In the genomic region with DNA sequence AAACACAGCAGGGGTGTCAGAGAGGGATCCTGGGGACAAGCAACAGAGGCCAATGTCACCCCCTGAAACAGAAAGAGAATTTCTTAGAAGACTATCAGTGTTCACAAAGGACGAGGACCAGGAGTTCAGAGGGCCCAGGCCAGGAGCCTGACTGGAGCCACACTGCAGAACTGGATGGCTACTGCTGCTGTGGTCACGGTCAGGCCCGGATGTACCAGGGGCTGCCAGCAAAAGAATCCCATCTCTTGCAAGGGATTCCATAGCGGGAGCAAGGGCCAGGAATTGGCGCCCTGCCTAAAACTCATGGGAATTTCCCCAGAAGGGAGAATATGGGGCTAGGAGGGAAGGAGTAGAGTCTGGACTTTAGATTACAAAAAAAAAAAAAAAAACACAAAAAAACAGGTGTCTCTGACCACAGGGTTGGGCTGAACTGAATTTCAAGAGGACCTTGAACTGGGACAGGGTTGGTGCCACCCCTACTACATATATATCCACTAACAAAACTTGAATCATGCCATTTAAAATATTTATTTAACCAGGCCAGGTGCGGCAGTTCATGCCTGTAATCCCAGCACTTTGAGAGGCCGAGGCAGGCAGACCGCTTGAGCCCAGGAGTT, we compare ENCODE assay signal across 15 cellular contexts. TPM values are rescaled to one million over a fixed set of nuclear protein-coding genes. Genes with fewer than 3 reads are reported as not detected.
DNase-seq lines count a peak whose midpoint lies in the region; ATAC-seq, FAIRE-seq and TF ChIP-seq lines count a peak whose summit lies in the region.
"Had no signal": no experiment of that assay in that cellular context is flagged by ENCODE, and none has a peak within 500 bp of the region (broad histone marks: within the 10 kb centered on the region; RNA-seq: fewer than 3 reads in every experiment).

No MANE protein-coding gene starts in this region.

- peaks cover 3% of the 10 kb centered on the region for H3K27me3 Mint-ChIP-seq in activated naive CD8-positive, alpha-beta T cell treated with anti-CD3 and anti-CD28 coated beads, Interleukin-2, amount 10 ng/mL, durations not matched to agents 7 days and 5 days
- no peaks in the 10 kb centered on the region for H3K27me3 Mint-ChIP-seq in activated naive CD8-positive, alpha-beta T cell treated with anti-CD3 and anti-CD28 coated beads for 36 hours
- H3K27me3 Mint-ChIP-seq in mesothelial cell of epicardium (ENCODE audit: low read depth), result no peaks in the 10 kb centered on the region
- H3K27me3 Mint-ChIP-seq: activated naive CD4-positive, alpha-beta T cell treated with anti-CD3 and anti-CD28 coated beads, Interleukin-2, amount 50 U/mL, for 24 hours; CD8-positive, alpha-beta memory T cell had no signal

- no peaks in the 10 kb centered on the region for H4K20me1 ChIP-seq in K562 (replicated peaks; ENCODE audit: control insufficient read depth, insufficient read depth, low read length)

- 90% methylated on average over 8 of the region's 8 CpGs for WGBS in K562 (ENCODE audit: insufficient coverage, low coverage, missing lambda C conversion rate)
- 87 to 89% methylated on average over 7 to 8 of the region's 8 CpGs for WGBS in testis, 2 donors

- DNase-seq in activated naive CD8-positive, alpha-beta T cell treated with anti-CD3 and anti-CD28 coated beads, Interleukin-2, amount 10 ng/mL, durations not matched to agents 7 days and 5 days, result no peak
- DNase-seq in activated naive CD8-positive, alpha-beta T cell treated with anti-CD3 and anti-CD28 coated beads for 36 hours, result no peak
- DNase-seq in K562 (ENCODE audit: extremely low read depth in 1 of 4, low spot score in 3 of 4) (no peak), mesothelial cell of epicardium (ENCODE audit: low spot score in 2 of 2, unreplicated experiment in 2 of 2) (no peak), WERI-Rb-1 (no peak), testis (no peak)
- DNase-seq in stimulated activated CD8-positive, alpha-beta memory T cell treated with anti-CD3 and anti-CD28 coated beads, Interleukin-4, amount 100 ng/mL, for 48 hours, result no peak
- DNase-seq: activated CD4-positive, alpha-beta T cell treated with anti-CD3 and anti-CD28 coated beads for 4 hours; CD8-positive, alpha-beta memory T cell; mesendoderm; NCI-H748 treated with DMSO at 0.1 percent for 48 hours; T-helper 2 cell had no signal

- FAIRE-seq in K562 (lab: Jason Lieb, UNC), result no peak

- no peaks in the 10 kb centered on the region for H3K36me3 ChIP-seq in K562 (ENCODE audit: control insufficient read depth, insufficient read depth, low read length)
- no peaks in the 10 kb centered on the region for H3K36me3 ChIP-seq in WERI-Rb-1
- H3K36me3 ChIP-seq in testis (ENCODE audit: low read depth, missing control alignments), result no peaks in the 10 kb centered on the region

- CTCF ChIA-PET in K562 (lab: Yijun Ruan, JAX; ENCODE audit: low intra/inter-chr PET ratio), result no interaction called here

- TF ChIP-seq POLR2A in K562 (conservative IDR thresholded peaks at IDR 0.05), result no peak
- no peak for TF ChIP-seq POLR2A in testis (IDR thresholded peaks at IDR 0.05)

- H3K27ac Mint-ChIP-seq in activated naive CD8-positive, alpha-beta T cell treated with anti-CD3 and anti-CD28 coated beads, Interleukin-2, amount 10 ng/mL, durations not matched to agents 7 days and 5 days, result peak overlapping the region; percentile 42
- H3K27ac Mint-ChIP-seq in activated naive CD8-positive, alpha-beta T cell treated with anti-CD3 and anti-CD28 coated beads for 36 hours, result no peak overlapping the region
- peak overlapping the region; percentile 30 for H3K27ac Mint-ChIP-seq in mesothelial cell of epicardium
- H3K27ac Mint-ChIP-seq: activated naive CD4-positive, alpha-beta T cell treated with anti-CD3 and anti-CD28 coated beads, Interleukin-2, amount 50 U/mL, for 24 hours had no signal

- H3K9me3 ChIP-seq in K562 (replicated peaks; ENCODE audit: control insufficient read depth, insufficient read depth, low read depth, low read length) (no peaks in the 10 kb centered on the region), WERI-Rb-1 (ENCODE audit: severe bottlenecking) (no peaks in the 10 kb centered on the region), testis (no peaks in the 10 kb centered on the region)

- BruUV-seq in K562 (replicated peaks; lab: Mats Ljungman, UMichigan), result no TSS peak

- peaks cover 2% of the 10 kb centered on the region for H3K36me3 Mint-ChIP-seq in activated naive CD8-positive, alpha-beta T cell treated with anti-CD3 and anti-CD28 coated beads, Interleukin-2, amount 10 ng/mL, durations not matched to agents 7 days and 5 days
- H3K36me3 Mint-ChIP-seq in activated naive CD8-positive, alpha-beta T cell treated with anti-CD3 and anti-CD28 coated beads for 36 hours, result no peaks in the 10 kb centered on the region
- H3K36me3 Mint-ChIP-seq in mesothelial cell of epicardium, result no peaks in the 10 kb centered on the region
- H3K36me3 Mint-ChIP-seq: activated naive CD4-positive, alpha-beta T cell treated with anti-CD3 and anti-CD28 coated beads, Interleukin-2, amount 50 U/mL, for 24 hours; CD8-positive, alpha-beta memory T cell had no signal

- in situ Hi-C loops in K562 (cut with MboI), result no loop called here

- POLR2A ChIA-PET in activated naive CD8-positive, alpha-beta T cell treated with anti-CD3 and anti-CD28 coated beads, Interleukin-2, amount 10 ng/mL, durations not matched to agents 7 days and 5 days (lab: Charles Lee), result no interaction called here
- POLR2A ChIA-PET in K562 (lab: Yijun Ruan, JAX), result interaction anchor here (0.6 to 1.4 kb wide), 3 partner anchors 12 to 35 kb away, joined by 3 read pairs; partner anchors contain the start of gene THRSP

- no peaks in the 10 kb centered on the region for H3K9me1 ChIP-seq in K562 (ENCODE audit: control insufficient read depth, insufficient read depth, low read length)

- peaks cover 3% of the 10 kb centered on the region for H3K9me3 Mint-ChIP-seq in activated naive CD8-positive, alpha-beta T cell treated with anti-CD3 and anti-CD28 coated beads, Interleukin-2, amount 10 ng/mL, durations not matched to agents 7 days and 5 days
- H3K9me3 Mint-ChIP-seq in activated naive CD8-positive, alpha-beta T cell treated with anti-CD3 and anti-CD28 coated beads for 36 hours, result no peaks in the 10 kb centered on the region
- H3K9me3 Mint-ChIP-seq in mesothelial cell of epicardium, result no peaks in the 10 kb centered on the region
- H3K9me3 Mint-ChIP-seq: activated naive CD4-positive, alpha-beta T cell treated with anti-CD3 and anti-CD28 coated beads, Interleukin-2, amount 50 U/mL, for 24 hours; CD8-positive, alpha-beta memory T cell had no signal

- H3K79me2 ChIP-seq in K562 (ENCODE audit: control insufficient read depth, insufficient read depth, low read length), result no peaks in the 10 kb centered on the region

- no peak for TF ChIP-seq CTCF in K562 (IDR thresholded peaks at IDR 0.05 in 2 of 3, conservative IDR thresholded peaks at IDR 0.05 in 1 of 3; ENCODE audit: insufficient read depth in 2 of 3, low read depth in 1 of 3, low read length in 3 of 3)
- no peak for TF ChIP-seq CTCF in mesothelial cell of epicardium (IDR thresholded peaks at IDR 0.05; ENCODE audit: unreplicated experiment)
- TF ChIP-seq CTCF in WERI-Rb-1 (IDR thresholded peaks at IDR 0.05; ENCODE audit: low read depth, low read length), result no peak
- no peak for TF ChIP-seq CTCF in testis (IDR thresholded peaks at IDR 0.05)

- H3K27me3 ChIP-seq in K562 (ENCODE audit: control insufficient read depth in 2 of 2, insufficient read depth in 2 of 2, low read length in 2 of 2), result no peaks in the 10 kb centered on the region; a peak in 1 of 5 replicates
- no peaks in the 10 kb centered on the region for H3K27me3 ChIP-seq in WERI-Rb-1 (ENCODE audit: insufficient read depth, low read depth, severe bottlenecking)
- no peaks in the 10 kb centered on the region for H3K27me3 ChIP-seq in testis

- no peak for TF ChIP-seq EP300 in K562 (IDR thresholded peaks at IDR 0.05; ENCODE audit: low read length)

- no peak overlapping the region for H3K4me3 Mint-ChIP-seq in activated naive CD8-positive, alpha-beta T cell treated with anti-CD3 and anti-CD28 coated beads, Interleukin-2, amount 10 ng/mL, durations not matched to agents 7 days and 5 days
- H3K4me3 Mint-ChIP-seq in activated naive CD8-positive, alpha-beta T cell treated with anti-CD3 and anti-CD28 coated beads for 36 hours, result no peak overlapping the region
- no peak overlapping the region for H3K4me3 Mint-ChIP-seq in mesothelial cell of epicardium
- H3K4me3 Mint-ChIP-seq: activated naive CD4-positive, alpha-beta T cell treated with anti-CD3 and anti-CD28 coated beads, Interleukin-2, amount 50 U/mL, for 24 hours had no signal

- peaks cover 25 to 28% of the 10 kb centered on the region in 2 experiments for H3K4me1 ChIP-seq in K562 (replicated peaks in 1 of 2; ENCODE audit: control insufficient read depth in 2 of 2, insufficient read depth in 2 of 2, low read length in 2 of 2)
- H3K4me1 ChIP-seq in testis, result peaks cover 7% of the 10 kb centered on the region

- peaks cover 11% of the 10 kb centered on the region for H3K4me1 Mint-ChIP-seq in activated naive CD8-positive, alpha-beta T cell treated with anti-CD3 and anti-CD28 coated beads, Interleukin-2, amount 10 ng/mL, durations not matched to agents 7 days and 5 days
- H3K4me1 Mint-ChIP-seq in activated naive CD8-positive, alpha-beta T cell treated with anti-CD3 and anti-CD28 coated beads for 36 hours, result peaks cover 11% of the 10 kb centered on the region
- H3K4me1 Mint-ChIP-seq in mesothelial cell of epicardium, result peaks cover 13% of the 10 kb centered on the region

- H3K27ac ChIP-seq in K562 (ENCODE audit: extremely low read depth, low read depth, low read length), result peak overlapping the region; percentile 75; the same call in 2 of the 3 replicates
- H3K27ac ChIP-seq in WERI-Rb-1, result no peak overlapping the region
- H3K27ac ChIP-seq in testis, result no peak overlapping the region

- H2AFZ ChIP-seq in K562 (ENCODE audit: low read depth, low read length), result peak overlapping the region; percentile 54

- ATAC-seq in activated naive CD8-positive, alpha-beta T cell treated with anti-CD3 and anti-CD28 coated beads, Interleukin-2, amount 10 ng/mL, durations not matched to agents 7 days and 5 days (ENCODE audit: low read depth), result no peak
- ATAC-seq in K562 (no peak), GM21367 (IDR thresholded peaks at IDR 0.05; ENCODE audit: unreplicated experiment) (no peak)

- no peak for TF ChIP-seq RAD21 in K562 (CRISPR knock-in tag; conservative IDR thresholded peaks at IDR 0.05 in 1 of 2, IDR thresholded peaks at IDR 0.05 in 1 of 2)

- H3K9ac ChIP-seq in K562 (ENCODE audit: insufficient read depth in 1 of 2, low read depth in 2 of 2, low read length in 2 of 2), result peak overlapping the region in 1 of 2 experiments; percentile 65; a peak in 1 of 4 replicates

- no peak overlapping the region for H3K4me2 ChIP-seq in K562 (ENCODE audit: insufficient read depth, low read length)

- no peak overlapping the region for H3K4me3 ChIP-seq in K562
- H3K4me3 ChIP-seq in WERI-Rb-1 (ENCODE audit: low read depth, low read length), result no peak overlapping the region
- H3K4me3 ChIP-seq in testis, result no peak overlapping the region

- intact Hi-C loops in K562 (cut with micrococcal nuclease), result no loop called here
- intact Hi-C loops in testis (cut with DNase I; ENCODE audit: low total_unique reads), result no loop called here

RNA-seq across cellular contexts. Expression of gene KCTD14, which starts 15.7 kb away (rescaled TPM):
- total RNA-seq in activated naive CD8-positive, alpha-beta T cell treated with anti-CD3 and anti-CD28 coated beads, Interleukin-2, amount 10 ng/mL, durations not matched to agents 7 days and 5 days, result under 1 TPM in 1 of 2 experiments, not detected in 1; 0.22 TPM
- under 1 TPM; 0.12 to 0.50 TPM for total RNA-seq in activated naive CD8-positive, alpha-beta T cell treated with anti-CD3 and anti-CD28 coated beads for 36 hours
- 0.40 and 0.51 TPM in 2 replicates for total RNA-seq in K562 (2011; cell fraction: chromatin; rRNA removed; ENCODE audit: low replicate concordance)
- total RNA-seq in K562 (2011; cell fraction: nucleolus; rRNA removed), result 0.39 TPM in 1 of 2 replicates, not detected in the other
- total RNA-seq in K562 (2011; cell fraction: nucleoplasm; rRNA removed), result 0.29 TPM in 1 of 2 replicates, not detected in the other
- 0.08 TPM in 1 of 2 replicates, not detected in the other for total RNA-seq in K562 (2014; rRNA removed)
- total RNA-seq in K562 (2014; rRNA removed; fragmentation: Illumina TruSeq; extraction: Trizol), result 0.11 TPM in 1 of 2 replicates, not detected in the other
- total RNA-seq in K562 (2015; rRNA removed; fragmentation: Illumina TruSeq; extraction: Trizol), result 0.14 and 0.15 TPM in 2 replicates
- 0.09 and 0.29 TPM in 2 replicates for total RNA-seq in K562 (2021)
- polyA plus RNA-seq in K562 (2011; rRNA removed), result 0.11 and 0.20 TPM in 2 replicates
- polyA plus RNA-seq in K562 (2011; cell fraction: cytosol; rRNA removed), result 0.10 TPM in 1 of 2 replicates, not detected in the other
- 0.07 and 0.21 TPM in 2 replicates for polyA plus RNA-seq in K562 (2011; cell fraction: nucleus; rRNA removed)
- polyA plus RNA-seq in K562 (2012), result 0.14 and 0.32 TPM in 2 replicates
- 0.14 and 0.30 TPM in 2 replicates for polyA plus RNA-seq in K562 (2014; fragmentation: Illumina TruSeq; extraction: Trizol)
- polyA plus RNA-seq in K562 (2014; fragmentation: Nextera tagmentation; extraction: Ambion mirVana), result under 1 TPM in 1 of 2 experiments, not detected in 1; 0.29 TPM
- 0.04 TPM in 1 of 2 replicates, not detected in the other for polyA plus RNA-seq in K562 (2014; rRNA removed)
- polyA minus RNA-seq in K562 (2011; rRNA and poly(A)+ RNA removed), result 0.18 TPM in 1 of 2 replicates, not detected in the other
- polyA minus RNA-seq in K562 (2011; cell fraction: cytosol; rRNA and poly(A)+ RNA removed), result not detected in 2 replicates
- polyA minus RNA-seq in K562 (2011; cell fraction: nucleus; rRNA and poly(A)+ RNA removed), result not detected in 2 replicates
- total RNA-seq in mesothelial cell of epicardium, result 5.4 to 6.4 TPM (median 5.4 TPM) in 3 replicates
- 1 to 10 TPM in 1 of 2 donors, under 1 TPM in 1; 0.71 to 1.4 TPM for total RNA-seq in testis
- polyA plus RNA-seq in testis (ENCODE audit: insufficient read depth, low read depth, low replicate concordance), result 3.8 TPM

RNA-seq across cellular contexts. Expression of gene THRSP, which starts 24.9 kb away (rescaled TPM):
- total RNA-seq in activated naive CD8-positive, alpha-beta T cell treated with anti-CD3 and anti-CD28 coated beads, Interleukin-2, amount 10 ng/mL, durations not matched to agents 7 days and 5 days, result not detected
- not detected for total RNA-seq in activated naive CD8-positive, alpha-beta T cell treated with anti-CD3 and anti-CD28 coated beads for 36 hours
- total RNA-seq in K562 (2011; cell fraction: chromatin; rRNA removed; ENCODE audit: low replicate concordance), result 2.3 and 2.8 TPM in 2 replicates
- 2.2 and 2.5 TPM in 2 replicates for total RNA-seq in K562 (2011; cell fraction: nucleolus; rRNA removed)
- total RNA-seq in K562 (2011; cell fraction: nucleoplasm; rRNA removed), result 1.8 and 2.3 TPM in 2 replicates
- total RNA-seq in K562 (2014; rRNA removed) (0.24 and 0.36 TPM in 2 replicates), K562 (2014; rRNA removed; fragmentation: Illumina TruSeq; extraction: Trizol) (not detected in 2 replicates), K562 (2015; rRNA removed; fragmentation: Illumina TruSeq; extraction: Trizol) (not detected in 2 replicates), K562 (2021) (0.16 and 0.31 TPM in 2 replicates), mesothelial cell of epicardium (0.31 to 0.38 TPM (median 0.32 TPM) in 3 replicates), testis (under 1 TPM in 1 of 2 donors, not detected in 1; 0.31 TPM)
- polyA plus RNA-seq in K562 (2011; rRNA removed) (0.29 and 0.43 TPM in 2 replicates), K562 (2014; fragmentation: Illumina TruSeq; extraction: Trizol) (0.28 TPM in 2 replicates), K562 (2014; fragmentation: Nextera tagmentation; extraction: Ambion mirVana) (under 1 TPM; 0.23 to 0.34 TPM), K562 (2014; rRNA removed) (0.09 and 0.56 TPM in 2 replicates), testis (ENCODE audit: insufficient read depth, low read depth, low replicate concordance) (0.37 TPM)
- polyA plus RNA-seq in K562 (2011; cell fraction: cytosol; rRNA removed), result 0.15 and 0.18 TPM in 2 replicates
- polyA plus RNA-seq in K562 (2011; cell fraction: nucleus; rRNA removed), result 1.0 and 1.1 TPM in 2 replicates
- 0.13 and 1.6 TPM in 2 replicates for polyA plus RNA-seq in K562 (2012)
- 0.74 TPM in 1 of 2 replicates, not detected in the other for polyA minus RNA-seq in K562 (2011; rRNA and poly(A)+ RNA removed)
- not detected in 2 replicates for polyA minus RNA-seq in K562 (2011; cell fraction: cytosol; rRNA and poly(A)+ RNA removed)
- 0.54 TPM in 1 of 2 replicates, not detected in the other for polyA minus RNA-seq in K562 (2011; cell fraction: nucleus; rRNA and poly(A)+ RNA removed)
- total RNA-seq: A673; CD8-positive, alpha-beta memory T cell had no signal
- polyA plus RNA-seq: CD8-positive, alpha-beta memory T cell had no signal

RNA-seq across cellular contexts. Expression of gene NDUFC2, which starts 40.9 kb away (rescaled TPM):
- 100 to 1,000 TPM; 162 to 163 TPM for total RNA-seq in activated naive CD8-positive, alpha-beta T cell treated with anti-CD3 and anti-CD28 coated beads, Interleukin-2, amount 10 ng/mL, durations not matched to agents 7 days and 5 days
- total RNA-seq in activated naive CD8-positive, alpha-beta T cell treated with anti-CD3 and anti-CD28 coated beads for 36 hours, result 100 to 1,000 TPM; 196 to 211 TPM
- 48.5 and 69.6 TPM in 2 replicates for total RNA-seq in K562 (2011; cell fraction: chromatin; rRNA removed; ENCODE audit: low replicate concordance)
- 160 and 217 TPM in 2 replicates for total RNA-seq in K562 (2011; cell fraction: nucleolus; rRNA removed)
- total RNA-seq in K562 (2011; cell fraction: nucleoplasm; rRNA removed), result 103 and 113 TPM in 2 replicates
- 269 and 325 TPM in 2 replicates for total RNA-seq in K562 (2014; rRNA removed)
- total RNA-seq in K562 (2014; rRNA removed; fragmentation: Illumina TruSeq; extraction: Trizol), result 156 and 168 TPM in 2 replicates
- 504 and 554 TPM in 2 replicates for total RNA-seq in K562 (2015; rRNA removed; fragmentation: Illumina TruSeq; extraction: Trizol)
- 442 and 486 TPM in 2 replicates for total RNA-seq in K562 (2021)
- polyA plus RNA-seq in K562 (2011; rRNA removed), result 229 and 257 TPM in 2 replicates
- 517 and 937 TPM in 2 replicates for polyA plus RNA-seq in K562 (2011; cell fraction: cytosol; rRNA removed)
- 85.7 and 88.0 TPM in 2 replicates for polyA plus RNA-seq in K562 (2011; cell fraction: nucleus; rRNA removed)
- 593 and 1,047 TPM in 2 replicates for polyA plus RNA-seq in K562 (2012)
- polyA plus RNA-seq in K562 (2014; fragmentation: Illumina TruSeq; extraction: Trizol), result 355 and 561 TPM in 2 replicates
- 1,000 to 10,000 TPM in 1 of 2 experiments, 100 to 1,000 TPM in 1; 987 to 1,119 TPM for polyA plus RNA-seq in K562 (2014; fragmentation: Nextera tagmentation; extraction: Ambion mirVana)
- polyA plus RNA-seq in K562 (2014; rRNA removed), result 473 and 511 TPM in 2 replicates
- polyA minus RNA-seq in K562 (2011; rRNA and poly(A)+ RNA removed), result 20.7 and 29.0 TPM in 2 replicates
- 93.0 and 102 TPM in 2 replicates for polyA minus RNA-seq in K562 (2011; cell fraction: cytosol; rRNA and poly(A)+ RNA removed)
- 37.6 and 79.6 TPM in 2 replicates for polyA minus RNA-seq in K562 (2011; cell fraction: nucleus; rRNA and poly(A)+ RNA removed)
- 169 to 171 TPM (median 169 TPM) in 3 replicates for total RNA-seq in mesothelial cell of epicardium
- 100 to 1,000 TPM in 1 of 2 donors, 10 to 100 TPM in 1; 94.7 to 105 TPM for total RNA-seq in testis
- 210 TPM for polyA plus RNA-seq in testis (ENCODE audit: insufficient read depth, low read depth, low replicate concordance)

RNA-seq across cellular contexts. Expression of gene INTS4, which starts 44.3 kb away (rescaled TPM):
- total RNA-seq in activated naive CD8-positive, alpha-beta T cell treated with anti-CD3 and anti-CD28 coated beads, Interleukin-2, amount 10 ng/mL, durations not matched to agents 7 days and 5 days, result 10 to 100 TPM; 53.9 to 56.8 TPM
- 10 to 100 TPM; 45.2 to 46.2 TPM for total RNA-seq in activated naive CD8-positive, alpha-beta T cell treated with anti-CD3 and anti-CD28 coated beads for 36 hours
- total RNA-seq in K562 (2011; cell fraction: chromatin; rRNA removed; ENCODE audit: low replicate concordance), result 159 and 242 TPM in 2 replicates
- total RNA-seq in K562 (2011; cell fraction: nucleolus; rRNA removed), result 85.3 and 92.9 TPM in 2 replicates
- 108 and 134 TPM in 2 replicates for total RNA-seq in K562 (2011; cell fraction: nucleoplasm; rRNA removed)
- total RNA-seq in K562 (2014; rRNA removed) (28.4 and 35.8 TPM in 2 replicates), K562 (2014; rRNA removed; fragmentation: Illumina TruSeq; extraction: Trizol) (50.8 and 53.4 TPM in 2 replicates), K562 (2015; rRNA removed; fragmentation: Illumina TruSeq; extraction: Trizol) (38.5 and 42.6 TPM in 2 replicates), K562 (2021) (48.3 and 49.9 TPM in 2 replicates), mesothelial cell of epicardium (44.4 to 48.3 TPM (median 44.7 TPM) in 3 replicates), testis (10 to 100 TPM; 37.4 to 48.2 TPM)
- polyA plus RNA-seq in K562 (2011; rRNA removed) (48.0 and 48.1 TPM in 2 replicates), K562 (2014; fragmentation: Illumina TruSeq; extraction: Trizol) (35.0 and 41.7 TPM in 2 replicates), K562 (2014; fragmentation: Nextera tagmentation; extraction: Ambion mirVana) (10 to 100 TPM; 31.1 to 44.5 TPM), K562 (2014; rRNA removed) (44.6 and 45.0 TPM in 2 replicates), testis (ENCODE audit: insufficient read depth, low read depth, low replicate concordance) (20.2 TPM)
- polyA plus RNA-seq in K562 (2011; cell fraction: cytosol; rRNA removed), result 42.6 and 44.6 TPM in 2 replicates
- polyA plus RNA-seq in K562 (2011; cell fraction: nucleus; rRNA removed), result 138 and 151 TPM in 2 replicates
- polyA plus RNA-seq in K562 (2012), result 34.4 and 51.3 TPM in 2 replicates
- polyA minus RNA-seq in K562 (2011; rRNA and poly(A)+ RNA removed), result 77.0 and 79.3 TPM in 2 replicates
- 22.6 and 34.1 TPM in 2 replicates for polyA minus RNA-seq in K562 (2011; cell fraction: cytosol; rRNA and poly(A)+ RNA removed)
- 72.7 and 114 TPM in 2 replicates for polyA minus RNA-seq in K562 (2011; cell fraction: nucleus; rRNA and poly(A)+ RNA removed)
